Comparison of ENCODE assay signal across 8 cellular contexts in the genomic region with DNA sequence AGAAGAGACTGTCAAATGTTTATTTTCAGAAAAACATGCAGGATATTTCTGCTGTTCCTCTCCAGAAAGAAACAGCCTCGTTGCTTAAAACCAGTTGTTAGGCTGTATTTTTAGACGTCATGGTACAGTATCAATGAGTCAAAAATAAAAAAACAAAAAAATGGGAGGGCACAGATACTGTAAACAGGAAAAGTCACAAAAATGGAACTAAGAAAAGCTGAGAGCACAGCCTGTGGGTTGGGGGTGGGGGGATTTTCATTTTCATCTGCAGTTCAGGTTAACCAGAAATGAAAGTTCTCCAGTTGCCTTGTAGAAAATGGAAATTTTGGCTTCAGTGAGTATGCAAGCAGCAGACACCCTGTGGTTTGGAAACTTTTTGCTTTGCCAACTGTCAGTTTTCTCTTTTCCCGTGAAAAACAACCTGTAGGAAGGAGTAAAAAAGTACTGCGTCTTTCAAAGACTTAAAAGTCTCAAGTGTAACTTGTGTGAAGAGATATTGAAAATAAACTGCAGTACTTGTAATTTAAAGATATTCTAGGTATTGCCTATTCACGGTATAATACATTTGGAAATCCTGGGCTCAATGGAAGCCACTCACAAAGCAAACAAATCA. TPM values are rescaled to one million over a fixed set of nuclear protein-coding genes. Genes with fewer than 3 reads are reported as not detected.
DNase-seq lines count a peak whose midpoint lies in the region; ATAC-seq and TF ChIP-seq lines count a peak whose summit lies in the region.

No MANE protein-coding gene starts in this region.

- no peaks in the 10 kb centered on the region for H3K9me3 ChIP-seq in gastrocnemius medialis

- ATAC-seq in HG03175 (IDR thresholded peaks at IDR 0.05; ENCODE audit: unreplicated experiment) = peak; percentile 83
- no peak for ATAC-seq in gastrocnemius medialis

- peak overlapping the region; percentile 12 for H3K4me3 Mint-ChIP-seq in activated T-helper 1 cell treated with anti-CD3 and anti-CD28 coated beads, Interleukin-12 subunit alpha, Interleukin-12 subunit beta, Interleukin-2, Interleukin-4 antibody, amounts not matched to agents 30 ng/mL and 10 ng/mL and 1 ng/mL, durations not matched to agents 14 hours and 24 hours and 36 hours

- H3K36me3 ChIP-seq in gastrocnemius medialis = no peaks in the 10 kb centered on the region

- H3K4me1 ChIP-seq in gastrocnemius medialis = no peaks in the 10 kb centered on the region

- TF ChIP-seq CTCF in gastrocnemius medialis (IDR thresholded peaks at IDR 0.05 in 4 of 5, conservative IDR thresholded peaks at IDR 0.05 in 1 of 5) = no peak

- no peak overlapping the region for H3K27ac ChIP-seq in gastrocnemius medialis

- H3K9me3 Mint-ChIP-seq in activated T-helper 1 cell treated with anti-CD3 and anti-CD28 coated beads, Interleukin-12 subunit alpha, Interleukin-12 subunit beta, Interleukin-2, Interleukin-4 antibody, amounts not matched to agents 30 ng/mL and 10 ng/mL and 1 ng/mL, durations not matched to agents 14 hours and 24 hours and 36 hours = no peaks in the 10 kb centered on the region

- H3K27me3 ChIP-seq in gastrocnemius medialis = no peaks in the 10 kb centered on the region

- TF ChIP-seq POLR2A in gastrocnemius medialis (IDR thresholded peaks at IDR 0.05) = no peak

- intact Hi-C loops in activated T-helper 1 cell treated with anti-CD3 and anti-CD28 coated beads, Interleukin-12 subunit alpha, Interleukin-12 subunit beta, Interleukin-2, Interleukin-4 antibody, amounts not matched to agents 30 ng/mL and 10 ng/mL and 1 ng/mL, durations not matched to agents 14 hours and 24 hours and 36 hours (cut with micrococcal nuclease) = loop anchor here (1.0 to 10.0 kb wide), 15 partner anchors 21 to 1978 kb away; a partner anchor contains a TSS
- intact Hi-C loops in gastrocnemius medialis (cut with DNase I; ENCODE audit: low total_unique reads) = no loop called here

- peaks cover 1% of the 10 kb centered on the region for H3K27me3 Mint-ChIP-seq in activated T-helper 1 cell treated with anti-CD3 and anti-CD28 coated beads, Interleukin-12 subunit alpha, Interleukin-12 subunit beta, Interleukin-2, Interleukin-4 antibody, amounts not matched to agents 30 ng/mL and 10 ng/mL and 1 ng/mL, durations not matched to agents 14 hours and 24 hours and 36 hours (ENCODE audit: insufficient read depth)

- no peak overlapping the region for H3K4me3 ChIP-seq in gastrocnemius medialis

- in situ Hi-C loops in gastrocnemius medialis (cut with MboI; ENCODE audit: low sequenced_read_pairs in 4 of 4) = no loop called here

- peak overlapping the region; percentile 89 for H3K27ac Mint-ChIP-seq in activated T-helper 1 cell treated with anti-CD3 and anti-CD28 coated beads, Interleukin-12 subunit alpha, Interleukin-12 subunit beta, Interleukin-2, Interleukin-4 antibody, amounts not matched to agents 30 ng/mL and 10 ng/mL and 1 ng/mL, durations not matched to agents 14 hours and 24 hours and 36 hours

- DNase-seq in activated gamma-delta T cell treated with anti-CD3 and anti-CD28 coated beads, Interleukin-2, amount 50 U/mL, for 16 hours (ENCODE audit: low read depth) = peak; percentile 27
- DNase-seq in activated gamma-delta T cell (lab: John Stamatoyannopoulos, UW) (no peak), NCI-H1048 (lab: John Stamatoyannopoulos, UW) (no peak), NCI-H1694 (lab: John Stamatoyannopoulos, UW) (no peak), gastrocnemius medialis (no peak)
- DNase-seq in activated T-helper 1 cell treated with anti-CD3 and anti-CD28 coated beads, Interleukin-12 subunit alpha, Interleukin-12 subunit beta, Interleukin-2, Interleukin-4 antibody, amounts not matched to agents 30 ng/mL and 10 ng/mL and 1 ng/mL, durations not matched to agents 14 hours and 24 hours and 36 hours (ENCODE audit: low spot score) = peak; percentile 67
- peak; percentile 41 to 51 for DNase-seq in stimulated activated CD4-positive, alpha-beta T cell treated with anti-CD3 and anti-CD28 coated beads, Interleukin-12 subunit alpha, Interleukin-12 subunit beta, amount 100 ng/mL, for 24 hours (ENCODE audit: low read depth in 2 of 2)

- H3K4me1 Mint-ChIP-seq in activated T-helper 1 cell treated with anti-CD3 and anti-CD28 coated beads, Interleukin-12 subunit alpha, Interleukin-12 subunit beta, Interleukin-2, Interleukin-4 antibody, amounts not matched to agents 30 ng/mL and 10 ng/mL and 1 ng/mL, durations not matched to agents 14 hours and 24 hours and 36 hours (ENCODE audit: low read depth) = peaks cover 56% of the 10 kb centered on the region

- H3K36me3 Mint-ChIP-seq in activated T-helper 1 cell treated with anti-CD3 and anti-CD28 coated beads, Interleukin-12 subunit alpha, Interleukin-12 subunit beta, Interleukin-2, Interleukin-4 antibody, amounts not matched to agents 30 ng/mL and 10 ng/mL and 1 ng/mL, durations not matched to agents 14 hours and 24 hours and 36 hours (ENCODE audit: low read depth) = peaks cover 3% of the 10 kb centered on the region

RNA-seq across cellular contexts. Expression of a gene that starts 59.0 kb away (rescaled TPM):
- total RNA-seq in activated T-helper 1 cell treated with anti-CD3 and anti-CD28 coated beads, Interleukin-12 subunit alpha, Interleukin-12 subunit beta, Interleukin-2, Interleukin-4 antibody, amounts not matched to agents 30 ng/mL and 10 ng/mL and 1 ng/mL, durations not matched to agents 14 hours and 24 hours and 36 hours = 83.3 and 83.6 TPM in 2 replicates
- total RNA-seq in gastrocnemius medialis = 1 to 10 TPM in 3 of 4 donors, under 1 TPM in 1; 0.29 to 3.6 (median 1.7) TPM

Comparison
In these comparisons a context has a peak if more than half of its experiments do, and no peak if none do; other contexts are left out.
1. DNase-seq: peak in activated gamma-delta T cell treated with anti-CD3 and anti-CD28 coated beads, Interleukin-2, amount 50 U/mL, for 16 hours (single experiment), activated T-helper 1 cell treated with anti-CD3 and anti-CD28 coated beads, Interleukin-12 subunit alpha, Interleukin-12 subunit beta, Interleukin-2, Interleukin-4 antibody, amounts not matched to agents 30 ng/mL and 10 ng/mL and 1 ng/mL, durations not matched to agents 14 hours and 24 hours and 36 hours (single experiment) and stimulated activated CD4-positive, alpha-beta T cell treated with anti-CD3 and anti-CD28 coated beads, Interleukin-12 subunit alpha, Interleukin-12 subunit beta, amount 100 ng/mL, for 24 hours (2 of 2); none in activated gamma-delta T cell (single experiment), NCI-H1048 (single experiment), NCI-H1694 (single experiment) and gastrocnemius medialis (0 of 2).
2. RNA of a gene that starts 59.0 kb away (total RNA-seq): 83.3 to 83.6 TPM in activated T-helper 1 cell treated with anti-CD3 and anti-CD28 coated beads, Interleukin-12 subunit alpha, Interleukin-12 subunit beta, Interleukin-2, Interleukin-4 antibody, amounts not matched to agents 30 ng/mL and 10 ng/mL and 1 ng/mL, durations not matched to agents 14 hours and 24 hours and 36 hours; 0.29 to 3.6 TPM in gastrocnemius medialis; every median in the first group is over 10 times any median in the second.